Comparison of ENCODE assay signal across 17 cellular contexts in genomic region chr10:91105269-91105668, GRCh38.
DNase-seq lines count a peak whose midpoint lies in the region; ATAC-seq, FAIRE-seq and TF ChIP-seq lines count a peak whose summit lies in the region.
"Had no signal": no experiment of that assay in that cellular context is flagged by ENCODE, and none has a peak within 500 bp of the region (broad histone marks: within the 10 kb centered on the region; RNA-seq: fewer than 3 reads in every experiment).

No MANE protein-coding gene starts in this region.

- peak overlapping the region; percentile 76 for H3K4me2 ChIP-seq in K562 (ENCODE audit: insufficient read depth, low read length)

- H3K79me2 ChIP-seq in K562 (ENCODE audit: control insufficient read depth, insufficient read depth, low read length) = no peaks in the 10 kb centered on the region

- no peak for TF ChIP-seq RAD21 in K562 (CRISPR knock-in tag; conservative IDR thresholded peaks at IDR 0.05 in 1 of 2, IDR thresholded peaks at IDR 0.05 in 1 of 2)

- in situ Hi-C loops in K562 (cut with MboI) = no loop called here

- peak overlapping the region; percentile 94 for H2AFZ ChIP-seq in K562 (ENCODE audit: low read depth, low read length)

- no peaks in the 10 kb centered on the region for H3K36me3 ChIP-seq in K562 (ENCODE audit: control insufficient read depth, insufficient read depth, low read length)
- H3K36me3 ChIP-seq: BLaER1, HAP-1 had no signal

- no peak overlapping the region for H3K27ac Mint-ChIP-seq in stimulated activated naive CD8-positive, alpha-beta T cell treated with anti-CD3 and anti-CD28 coated beads, Interleukin-15, amount 100 ng/mL, for 72 hours
- H3K27ac Mint-ChIP-seq in activated naive CD8-positive, alpha-beta T cell treated with anti-CD3 and anti-CD28 coated beads, Interleukin-2, amount 50 U/mL, for 24 hours = no peak overlapping the region

- H3K27me3 Mint-ChIP-seq in stimulated activated naive CD8-positive, alpha-beta T cell treated with anti-CD3 and anti-CD28 coated beads, Interleukin-15, amount 100 ng/mL, for 72 hours = no peaks in the 10 kb centered on the region
- H3K27me3 Mint-ChIP-seq in activated naive CD8-positive, alpha-beta T cell treated with anti-CD3 and anti-CD28 coated beads, Interleukin-2, amount 50 U/mL, for 24 hours = no peaks in the 10 kb centered on the region

- H3K4me3 ChIP-seq in K562 = no peak overlapping the region
- H3K4me3 ChIP-seq: BLaER1, HAP-1 had no signal

- CTCF ChIA-PET in K562 (lab: Yijun Ruan, JAX; ENCODE audit: low intra/inter-chr PET ratio) = no interaction called here

- H3K9me3 ChIP-seq in K562 (replicated peaks; ENCODE audit: control insufficient read depth, insufficient read depth, low read depth, low read length) = no peaks in the 10 kb centered on the region

- intact Hi-C loops in K562 (cut with micrococcal nuclease) = no loop called here

- TF ChIP-seq POLR2A in K562 (conservative IDR thresholded peaks at IDR 0.05) = no peak
- TF ChIP-seq POLR2A in erythroblast (IDR thresholded peaks at IDR 0.05; ENCODE audit: low read length) = no peak

- no peaks in the 10 kb centered on the region for H3K27me3 ChIP-seq in K562 (ENCODE audit: control insufficient read depth in 2 of 2, insufficient read depth in 2 of 2, low read length in 2 of 2)
- H3K27me3 ChIP-seq: BLaER1 had no signal

- H3K27ac ChIP-seq in K562 (ENCODE audit: extremely low read depth, low read depth, low read length) = peak overlapping the region; percentile 89
- H3K27ac ChIP-seq in caudate nucleus (ENCODE audit: low read depth, low read length) = no peak overlapping the region
- H3K27ac ChIP-seq: 22Rv1 had no signal

- H3K4me3 Mint-ChIP-seq in stimulated activated naive CD8-positive, alpha-beta T cell treated with anti-CD3 and anti-CD28 coated beads, Interleukin-15, amount 100 ng/mL, for 72 hours = no peak overlapping the region
- H3K4me3 Mint-ChIP-seq in activated naive CD8-positive, alpha-beta T cell treated with anti-CD3 and anti-CD28 coated beads, Interleukin-2, amount 50 U/mL, for 24 hours = no peak overlapping the region
- H3K4me3 Mint-ChIP-seq: CD8-positive, alpha-beta memory T cell had no signal

- POLR2A ChIA-PET in K562 (lab: Yijun Ruan, JAX) = no interaction called here

- H3K9ac ChIP-seq in K562 (ENCODE audit: insufficient read depth in 1 of 2, low read depth in 2 of 2, low read length in 2 of 2) = peak overlapping the region in 1 of 2 experiments; percentile 17; a peak in 1 of 4 replicates
- H3K9ac ChIP-seq: BLaER1 had no signal

- TF ChIP-seq EP300 in K562 (IDR thresholded peaks at IDR 0.05; ENCODE audit: low read length) = no peak

- peak; percentile 12 for ATAC-seq in stimulated activated naive CD8-positive, alpha-beta T cell treated with anti-CD3 and anti-CD28 coated beads, Interleukin-15, amount 100 ng/mL, for 72 hours
- ATAC-seq in stimulated activated naive CD8-positive, alpha-beta T cell treated with anti-CD3 and anti-CD28 coated beads, Interleukin-15, Interleukin-2, amounts not matched to agents 100 U/mL and 50 U/mL, for 24 hours = no peak
- ATAC-seq in HG02870 (IDR thresholded peaks at IDR 0.05; ENCODE audit: unreplicated experiment) (peak; percentile 29), K562 (peak; percentile 7; the same call in 2 of the 3 replicates)
- ATAC-seq in activated naive CD8-positive, alpha-beta T cell treated with anti-CD3 and anti-CD28 coated beads, Interleukin-2, amount 50 U/mL, for 24 hours = no peak

- BruUV-seq in K562 (replicated peaks; lab: Mats Ljungman, UMichigan) = no TSS peak

- H4K20me1 ChIP-seq in K562 (replicated peaks; ENCODE audit: control insufficient read depth, insufficient read depth, low read length) = no peaks in the 10 kb centered on the region
- H4K20me1 ChIP-seq: BLaER1 had no signal

- FAIRE-seq in K562 (lab: Jason Lieb, UNC) = peak; percentile 88
- FAIRE-seq: H1 had no signal

- no peak for TF ChIP-seq CTCF in K562 (IDR thresholded peaks at IDR 0.05 in 2 of 3, conservative IDR thresholded peaks at IDR 0.05 in 1 of 3; ENCODE audit: insufficient read depth in 2 of 3, low read depth in 1 of 3, low read length in 3 of 3)

- H3K9me3 Mint-ChIP-seq in stimulated activated naive CD8-positive, alpha-beta T cell treated with anti-CD3 and anti-CD28 coated beads, Interleukin-15, amount 100 ng/mL, for 72 hours = peaks cover 7 to 11% of the 10 kb centered on the region in 2 donors
- H3K9me3 Mint-ChIP-seq in activated naive CD8-positive, alpha-beta T cell treated with anti-CD3 and anti-CD28 coated beads, Interleukin-2, amount 50 U/mL, for 24 hours = no peaks in the 10 kb centered on the region
- H3K9me3 Mint-ChIP-seq: CD8-positive, alpha-beta memory T cell had no signal

- H3K9me1 ChIP-seq in K562 (ENCODE audit: control insufficient read depth, insufficient read depth, low read length) = no peaks in the 10 kb centered on the region

- H3K4me1 Mint-ChIP-seq in stimulated activated naive CD8-positive, alpha-beta T cell treated with anti-CD3 and anti-CD28 coated beads, Interleukin-15, amount 100 ng/mL, for 72 hours = no peaks in the 10 kb centered on the region
- H3K4me1 Mint-ChIP-seq in activated naive CD8-positive, alpha-beta T cell treated with anti-CD3 and anti-CD28 coated beads, Interleukin-2, amount 50 U/mL, for 24 hours = peaks cover 10% of the 10 kb centered on the region
- H3K4me1 Mint-ChIP-seq: CD8-positive, alpha-beta memory T cell had no signal

- H3K4me1 ChIP-seq in K562 (replicated peaks in 1 of 2; ENCODE audit: control insufficient read depth in 2 of 2, insufficient read depth in 2 of 2, low read length in 2 of 2) = peaks cover 27 to 34% of the 10 kb centered on the region in 2 experiments
- H3K4me1 ChIP-seq: Caco-2, HAP-1 had no signal

- H3K36me3 Mint-ChIP-seq in activated naive CD8-positive, alpha-beta T cell treated with anti-CD3 and anti-CD28 coated beads, Interleukin-2, amount 50 U/mL, for 24 hours (ENCODE audit: low read depth) = no peaks in the 10 kb centered on the region
- H3K36me3 Mint-ChIP-seq: CD8-positive, alpha-beta memory T cell had no signal

- WGBS in K562 (ENCODE audit: insufficient coverage, low coverage, missing lambda C conversion rate) = no CpG with 5 or more reads among the region's 2 CpGs

- no peak for DNase-seq in stimulated activated naive CD8-positive, alpha-beta T cell treated with anti-CD3 and anti-CD28 coated beads, Interleukin-15, amount 100 ng/mL, for 72 hours
- DNase-seq in stimulated activated naive CD8-positive, alpha-beta T cell treated with anti-CD3 and anti-CD28 coated beads, Interleukin-15, Interleukin-2, amounts not matched to agents 100 U/mL and 50 U/mL, for 24 hours = no peak
- DNase-seq in K562 (ENCODE audit: extremely low read depth in 1 of 4, low spot score in 3 of 4) (peak in 1 of 4 experiments; percentile 21), erythroblast (lab: John Stamatoyannopoulos, UW) (no peak), inferior parietal cortex (ENCODE audit: extremely low spot score) (no peak), caudate nucleus (lab: John Stamatoyannopoulos, UW) (no peak)
- DNase-seq in activated naive CD8-positive, alpha-beta T cell treated with anti-CD3 and anti-CD28 coated beads, Interleukin-2, amount 50 U/mL, for 24 hours = no peak
- DNase-seq: Caco-2; CD8-positive, alpha-beta memory T cell; DND-41; GDM1; IMR-90 had no signal

TF ChIP-seq in K562, 482 proteins besides CTCF, POLR2A, EP300 and RAD21 (continues in another document):
- TF ChIP-seq NCOR1 (IDR thresholded peaks at IDR 0.05) (no peak), PHF21A (IDR thresholded peaks at IDR 0.05; ENCODE audit: borderline replicate concordance, low read depth) (no peak), NR4A1 (CRISPR knock-in tag; IDR thresholded peaks at IDR 0.05) (no peak), NR4A1 (tag; IDR thresholded peaks at IDR 0.05) (no peak), BDP1 (IDR thresholded peaks at IDR 0.05; ENCODE audit: insufficient read depth, insufficient read length) (no peak), POLR2H (tag; IDR thresholded peaks at IDR 0.05; ENCODE audit: low read depth) (no peak), MAZ (CRISPR knock-in tag; conservative IDR thresholded peaks at IDR 0.05 in 1 of 2, IDR thresholded peaks at IDR 0.05 in 1 of 2) (no peak), ELK1 (CRISPR knock-in tag; IDR thresholded peaks at IDR 0.05) (no peak)

Comparison
In these comparisons a context has a peak if more than half of its experiments do, and no peak if none do; other contexts are left out.
1. ATAC-seq: peak in stimulated activated naive CD8-positive, alpha-beta T cell treated with anti-CD3 and anti-CD28 coated beads, Interleukin-15, amount 100 ng/mL, for 72 hours (single experiment), HG02870 (single experiment) and K562 (single experiment); none in stimulated activated naive CD8-positive, alpha-beta T cell treated with anti-CD3 and anti-CD28 coated beads, Interleukin-15, Interleukin-2, amounts not matched to agents 100 U/mL and 50 U/mL, for 24 hours (single experiment) and activated naive CD8-positive, alpha-beta T cell treated with anti-CD3 and anti-CD28 coated beads, Interleukin-2, amount 50 U/mL, for 24 hours (single experiment).